Comparison of ENCODE assay signal across 22 cellular contexts in genomic region chr6:17485181-17485580, GRCh38.
A peak's percentile ranks its signal among the peaks of the same experiment; 100 is the strongest.
DNase-seq lines count a peak whose midpoint lies in the region; ATAC-seq and TF ChIP-seq lines count a peak whose summit lies in the region.
"Had no signal": no experiment of that assay in that cellular context is flagged by ENCODE, and none has a peak within 500 bp of the region (broad histone marks: within the 10 kb centered on the region; RNA-seq: fewer than 3 reads in every experiment).

No MANE protein-coding gene starts in this region.

- peaks cover 2% of the 10 kb centered on the region for H3K9me3 Mint-ChIP-seq in endodermal cell

- H3K27me3 ChIP-seq in BLaER1 = no peaks in the 10 kb centered on the region
- H3K27me3 ChIP-seq in endodermal cell (ENCODE audit: control insufficient read depth, insufficient read depth, low read length, poor library complexity, severe bottlenecking) = no peaks in the 10 kb centered on the region

- no peak overlapping the region for H3K4me3 Mint-ChIP-seq in endodermal cell
- H3K4me3 Mint-ChIP-seq: CD14-positive monocyte had no signal

- H3K27ac ChIP-seq in BLaER1 (peak overlapping the region; percentile 26; the same call in 1 of the 2 replicates), endodermal cell (ENCODE audit: low read depth, low read length) (no peak overlapping the region)
- H3K27ac ChIP-seq: HL-60 had no signal

- no peaks in the 10 kb centered on the region for H3K27me3 Mint-ChIP-seq in endodermal cell (ENCODE audit: insufficient read depth)

- DNase-seq in DMS 273 treated with DMSO at 0.1 percent for 48 hours (lab: John Stamatoyannopoulos, UW) (peak; percentile 96), NCI-H2171 treated with DMSO at 0.1 percent for 48 hours (lab: John Stamatoyannopoulos, UW) (peak; percentile 94), cerebellum (ENCODE audit: low spot score) (peak; percentile 28), NCI-H1105 (lab: John Stamatoyannopoulos, UW) (no peak), NCI-H128 (lab: John Stamatoyannopoulos, UW; ENCODE audit: unreplicated experiment) (no peak), endodermal cell (no peak)
- no peak for DNase-seq in stimulated activated naive CD8-positive, alpha-beta T cell treated with anti-CD3 and anti-CD28 coated beads, Interleukin-15, Interleukin-2, amounts not matched to agents 100 U/mL and 50 U/mL, for 24 hours
- DNase-seq: COR-L47, EL, H7, Kasumi-1, MM.1S, NCI-H1417, NCI-H2029, NCI-H226, NCI-H748 treated with DMSO at 0.1 percent for 48 hours, PC-3, SW 1271 had no signal

- H3K36me3 ChIP-seq in BLaER1 (peaks cover 16% of the 10 kb centered on the region; the same call in 1 of the 2 replicates), endodermal cell (ENCODE audit: control insufficient read depth, insufficient read depth, low read length) (peaks cover 56% of the 10 kb centered on the region)

- H3K4me2 ChIP-seq in BLaER1 = no peak overlapping the region

- H3K4me1 ChIP-seq in BLaER1 (peaks cover 16% of the 10 kb centered on the region), endodermal cell (ENCODE audit: control insufficient read depth, insufficient read depth, low read length) (no peaks in the 10 kb centered on the region)

- H3K27ac Mint-ChIP-seq in endodermal cell = no peak overlapping the region
- H3K27ac Mint-ChIP-seq: CD14-positive monocyte, IgD-negative memory B cell had no signal

- no peaks in the 10 kb centered on the region for H4K20me1 ChIP-seq in BLaER1

- H3K36me3 Mint-ChIP-seq in endodermal cell (ENCODE audit: low read depth) = peaks cover 58% of the 10 kb centered on the region
- H3K36me3 Mint-ChIP-seq: CD14-positive monocyte, IgD-negative memory B cell had no signal

- WGBS in endodermal cell (ENCODE audit: insufficient coverage in 1 of 2, insufficient read length in 1 of 2), 2 experiments = 94 to 100% methylated on average over 2 to 4 of the region's 4 CpGs

- no peak overlapping the region for H3K9ac ChIP-seq in BLaER1
- H3K9ac ChIP-seq in endodermal cell (ENCODE audit: extremely low read depth, low read length, poor library complexity, severe bottlenecking) = no peak overlapping the region

- ATAC-seq in stimulated activated naive CD8-positive, alpha-beta T cell treated with anti-CD3 and anti-CD28 coated beads, Interleukin-15, Interleukin-2, amounts not matched to agents 100 U/mL and 50 U/mL, for 24 hours = no peak
- ATAC-seq: PC-3 had no signal

- H3K4me3 ChIP-seq in BLaER1 = no peak overlapping the region
- H3K4me3 ChIP-seq in endodermal cell (ENCODE audit: low read length) = no peak overlapping the region

- H3K9me3 ChIP-seq in BLaER1 (no peaks in the 10 kb centered on the region; the same call in none of the 2 replicates), endodermal cell (ENCODE audit: control insufficient read depth, low read length) (peaks cover 5% of the 10 kb centered on the region)

- H3K4me1 Mint-ChIP-seq in endodermal cell = peaks cover 8% of the 10 kb centered on the region
- H3K4me1 Mint-ChIP-seq: CD14-positive monocyte had no signal

- TF ChIP-seq CTCF in endodermal cell (conservative IDR thresholded peaks at IDR 0.05) = no peak

Comparison
In these comparisons a context has a peak if more than half of its experiments do, and no peak if none do; other contexts are left out.
1. DNase-seq: peak in DMS 273 treated with DMSO at 0.1 percent for 48 hours (single experiment), NCI-H2171 treated with DMSO at 0.1 percent for 48 hours (single experiment) and cerebellum (single experiment); none in NCI-H1105 (single experiment), stimulated activated naive CD8-positive, alpha-beta T cell treated with anti-CD3 and anti-CD28 coated beads, Interleukin-15, Interleukin-2, amounts not matched to agents 100 U/mL and 50 U/mL, for 24 hours (single experiment), NCI-H128 (single experiment) and endodermal cell (single experiment).